ENCODE assay signal across 2 cellular contexts in genomic region chr12:99079811-99080210, GRCh38.
TF ChIP-seq lines count a peak whose summit lies in the region.

No MANE protein-coding gene starts in this region.

TF ChIP-seq in GM23338, 12 proteins besides CTCF, POLR2A, EP300 and RAD21:
- no peak for TF ChIP-seq STAT1 (IDR thresholded peaks at IDR 0.05; ENCODE audit: unreplicated experiment)
- TF ChIP-seq ETS1 (IDR thresholded peaks at IDR 0.05) = no peak
- TF ChIP-seq JUNB (IDR thresholded peaks at IDR 0.05; ENCODE audit: unreplicated experiment) = no peak
- no peak for TF ChIP-seq EZH2phosphoT487 (IDR thresholded peaks at IDR 0.05; ENCODE audit: unreplicated experiment)
- TF ChIP-seq NANOG (IDR thresholded peaks at IDR 0.05; ENCODE audit: borderline replicate concordance) = no peak
- no peak for TF ChIP-seq ZNF462 (CRISPR knock-in tag; IDR thresholded peaks at IDR 0.05)
- no peak for TF ChIP-seq ZNF114 (CRISPR knock-in tag; IDR thresholded peaks at IDR 0.05)
- TF ChIP-seq POLR2AphosphoS5 (IDR thresholded peaks at IDR 0.05; ENCODE audit: low read depth) = no peak
- no peak for TF ChIP-seq EZH2 (IDR thresholded peaks at IDR 0.05; ENCODE audit: low read depth, unreplicated experiment)
- no peak for TF ChIP-seq CREB1 (CRISPR knock-in tag; IDR thresholded peaks at IDR 0.05; ENCODE audit: low read depth)
- no peak for TF ChIP-seq ZNF331 (CRISPR knock-in tag; IDR thresholded peaks at IDR 0.05; ENCODE audit: low read depth)
- no peak for TF ChIP-seq REST (IDR thresholded peaks at IDR 0.05; ENCODE audit: unreplicated experiment)

TF ChIP-seq in H1, 55 proteins besides CTCF, POLR2A, EP300 and RAD21:
- TF ChIP-seq ZNF274 (IDR thresholded peaks at IDR 0.05; ENCODE audit: borderline replicate concordance, extremely low read depth, low read length) = no peak
- TF ChIP-seq NRF1 (IDR thresholded peaks at IDR 0.05; ENCODE audit: low read depth, low read length) = no peak
